12 cellular contexts compared by ENCODE assay signal in genomic region chr4:39700500-39700899, GRCh38. TPM values are rescaled to one million over a fixed set of nuclear protein-coding genes. Genes with fewer than 3 reads are reported as not detected.
DNase-seq lines count a peak whose midpoint lies in the region; ATAC-seq, FAIRE-seq and TF ChIP-seq lines count a peak whose summit lies in the region.
"Had no signal": no experiment of that assay in that cellular context is flagged by ENCODE, and none has a peak within 500 bp of the region (broad histone marks: within the 10 kb centered on the region; RNA-seq: fewer than 3 reads in every experiment).

No MANE protein-coding gene starts in this region.

- peaks cover 39% of the 10 kb centered on the region for H3K4me1 ChIP-seq in OCI-LY1 (ENCODE audit: insufficient read depth, low read length, severe bottlenecking)
- peaks cover 21% of the 10 kb centered on the region for H3K4me1 ChIP-seq in effector memory CD4-positive, alpha-beta T cell (ENCODE audit: control insufficient read depth, insufficient read depth, low read length, poor library complexity, severe bottlenecking)
- H3K4me1 ChIP-seq in neuron (ENCODE audit: insufficient read depth, low read length) = peaks cover 23% of the 10 kb centered on the region
- H3K4me1 ChIP-seq in testis = peaks cover 6% of the 10 kb centered on the region
- H3K4me1 ChIP-seq in small intestine (ENCODE audit: control insufficient read depth in 2 of 2, insufficient read depth in 1 of 2, low read depth in 1 of 2, low read length in 1 of 2) = peaks cover 2% of the 10 kb centered on the region in 2 donors

- peaks cover 5% of the 10 kb centered on the region; the same call in 1 of the 2 replicates for H3F3A ChIP-seq in OCI-LY1 (ENCODE audit: insufficient read depth, low read length)

- no peak for ATAC-seq in HG02759 (IDR thresholded peaks at IDR 0.05; ENCODE audit: unreplicated experiment)
- no peak for ATAC-seq in HG02852 (IDR thresholded peaks at IDR 0.05; ENCODE audit: unreplicated experiment)

- H3K9ac ChIP-seq in OCI-LY1 (ENCODE audit: low read length) = peak overlapping the region; percentile 95

- TF ChIP-seq CTCF in Calu3 (IDR thresholded peaks at IDR 0.05; ENCODE audit: unreplicated experiment) (no peak), OCI-LY1 (IDR thresholded peaks at IDR 0.05; ENCODE audit: low read length) (no peak), testis (IDR thresholded peaks at IDR 0.05) (no peak)

- no peaks in the 10 kb centered on the region for H3K27me3 Mint-ChIP-seq in Calu3 (ENCODE audit: unreplicated experiment)

- no peak for TF ChIP-seq POLR2A in testis (IDR thresholded peaks at IDR 0.05)

- peaks cover 6% of the 10 kb centered on the region; the same call in 1 of the 2 replicates for H4K20me1 ChIP-seq in OCI-LY1 (ENCODE audit: insufficient read depth, low read length)

- H3K79me2 ChIP-seq in OCI-LY1 (ENCODE audit: insufficient read depth, low read length) = peaks cover 74% of the 10 kb centered on the region

- H3K27me3 ChIP-seq in OCI-LY1 (ENCODE audit: insufficient read depth, low read length) = no peaks in the 10 kb centered on the region
- H3K27me3 ChIP-seq in effector memory CD4-positive, alpha-beta T cell (replicated peaks; ENCODE audit: control insufficient read depth, insufficient read depth, low read length, poor library complexity, severe bottlenecking) = no peaks in the 10 kb centered on the region
- no peaks in the 10 kb centered on the region for H3K27me3 ChIP-seq in neuron (ENCODE audit: insufficient read depth, low read length)
- H3K27me3 ChIP-seq in testis = no peaks in the 10 kb centered on the region
- H3K27me3 ChIP-seq in small intestine (ENCODE audit: control insufficient read depth in 2 of 2, insufficient read depth in 2 of 2, low read length in 2 of 2) = no peaks in the 10 kb centered on the region

- no peaks in the 10 kb centered on the region for H3K4me1 Mint-ChIP-seq in Calu3 (ENCODE audit: low read depth, unreplicated experiment)

- intact Hi-C loops in Calu3 (cut with micrococcal nuclease; ENCODE audit: unreplicated experiment) = no loop called here
- intact Hi-C loops in testis (cut with DNase I; ENCODE audit: low total_unique reads) = no loop called here

- peak overlapping the region; percentile 93 for H3K4me3 Mint-ChIP-seq in Calu3 (ENCODE audit: low read depth, unreplicated experiment)

- DNase-seq in Calu3 (no peak), testis (no peak), small intestine (no peak)
- no peak for DNase-seq in effector memory CD4-positive, alpha-beta T cell
- DNase-seq: cerebellar nuclear complex, KBM-7, midbrain, SHP77 had no signal

- H2AFZ ChIP-seq in OCI-LY1 (ENCODE audit: low read length) (no peak overlapping the region), neuron (ENCODE audit: low read depth, low read length) (no peak overlapping the region)

- H3K36me3 ChIP-seq in OCI-LY1 (ENCODE audit: insufficient read depth, low read length) = peaks cover 26% of the 10 kb centered on the region
- no peaks in the 10 kb centered on the region for H3K36me3 ChIP-seq in effector memory CD4-positive, alpha-beta T cell (ENCODE audit: control insufficient read depth, insufficient read depth, low read length)
- peaks cover 11% of the 10 kb centered on the region for H3K36me3 ChIP-seq in neuron (ENCODE audit: insufficient read depth, low read length)
- no peaks in the 10 kb centered on the region for H3K36me3 ChIP-seq in testis (ENCODE audit: low read depth, missing control alignments)
- peaks cover 0 to 2% of the 10 kb centered on the region in 2 donors for H3K36me3 ChIP-seq in small intestine (ENCODE audit: control insufficient read depth in 2 of 2, insufficient read depth in 2 of 2, low read length in 2 of 2)

- peaks cover 28% of the 10 kb centered on the region for H3K36me3 Mint-ChIP-seq in Calu3 (ENCODE audit: insufficient read depth, unreplicated experiment)

- FAIRE-seq in small intestine (lab: Jason Lieb, UNC) = no peak

- H3K9me3 ChIP-seq in OCI-LY1 (ENCODE audit: low read length) = no peaks in the 10 kb centered on the region
- no peaks in the 10 kb centered on the region for H3K9me3 ChIP-seq in effector memory CD4-positive, alpha-beta T cell (ENCODE audit: control insufficient read depth, low read length)
- H3K9me3 ChIP-seq in neuron (ENCODE audit: low read length) = peaks cover 3% of the 10 kb centered on the region
- no peaks in the 10 kb centered on the region for H3K9me3 ChIP-seq in testis
- no peaks in the 10 kb centered on the region for H3K9me3 ChIP-seq in small intestine (ENCODE audit: control insufficient read depth, low read depth)

- H3K27ac Mint-ChIP-seq in Calu3 (ENCODE audit: unreplicated experiment) = no peak overlapping the region

- WGBS in testis, 2 donors = 27 to 52% methylated on average over 3 of the region's 3 CpGs
- WGBS in small intestine, 3 donors = 18 to 22% (median 18%) methylated on average over 3 of the region's 3 CpGs

- CTCF ChIA-PET in Calu3 (lab: Charles Lee) = no interaction called here

- H3K27ac ChIP-seq in OCI-LY1 (ENCODE audit: low read depth, low read length, poor library complexity, severe bottlenecking) (no peak overlapping the region), testis (no peak overlapping the region), small intestine (ENCODE audit: low read depth in 1 of 2, low read length in 1 of 2) (no peak overlapping the region)
- no peak overlapping the region for H3K27ac ChIP-seq in effector memory CD4-positive, alpha-beta T cell (ENCODE audit: insufficient read depth, low read length, poor library complexity, severe bottlenecking)

- no peaks in the 10 kb centered on the region for H3K9me2 ChIP-seq in OCI-LY1 (ENCODE audit: low read depth, low read length)

- no peaks in the 10 kb centered on the region for H3K9me3 Mint-ChIP-seq in Calu3 (ENCODE audit: low read depth, unreplicated experiment)

- peak overlapping the region; percentile 82 for H3K4me2 ChIP-seq in OCI-LY1 (ENCODE audit: low read length)

- no TSS peak for BruUV-seq in Calu3 (replicated peaks; lab: Mats Ljungman, UMichigan)

- H3K4me3 ChIP-seq in OCI-LY1 (ENCODE audit: low read depth, low read length, poor library complexity, severe bottlenecking) = peak overlapping the region; percentile 88
- H3K4me3 ChIP-seq in effector memory CD4-positive, alpha-beta T cell (ENCODE audit: insufficient read depth, low read depth, low read length, poor library complexity, severe bottlenecking) = peak overlapping the region; percentile 20
- H3K4me3 ChIP-seq in neuron (ENCODE audit: low read length) = peak overlapping the region; percentile 64
- H3K4me3 ChIP-seq in testis = no peak overlapping the region
- H3K4me3 ChIP-seq in small intestine (ENCODE audit: low read depth in 1 of 2, low read length in 2 of 2) = peak overlapping the region in 1 of 2 donors; percentile 28

RNA-seq across cellular contexts. Expression of gene UBE2K, which starts 2.6 kb away (rescaled TPM):
- total RNA-seq in Calu3 (2022) (66.9 and 77.7 TPM in 2 replicates), testis (10 to 100 TPM; 23.0 to 24.3 TPM)
- polyA plus RNA-seq in testis (ENCODE audit: insufficient read depth, low read depth, low replicate concordance) (81.8 TPM), small intestine (10 to 100 TPM; 33.5 to 36.0 (median 35.1) TPM)

Comparison
In these comparisons a context has a peak if more than half of its experiments do, and no peak if none do; other contexts are left out.
1. H3K4me3 ChIP-seq: peak in OCI-LY1 (single experiment), effector memory CD4-positive, alpha-beta T cell (single experiment) and neuron (single experiment); none in testis (0 of 2).